Comparison of ENCODE assay signal across 8 cellular contexts in the genomic region with DNA sequence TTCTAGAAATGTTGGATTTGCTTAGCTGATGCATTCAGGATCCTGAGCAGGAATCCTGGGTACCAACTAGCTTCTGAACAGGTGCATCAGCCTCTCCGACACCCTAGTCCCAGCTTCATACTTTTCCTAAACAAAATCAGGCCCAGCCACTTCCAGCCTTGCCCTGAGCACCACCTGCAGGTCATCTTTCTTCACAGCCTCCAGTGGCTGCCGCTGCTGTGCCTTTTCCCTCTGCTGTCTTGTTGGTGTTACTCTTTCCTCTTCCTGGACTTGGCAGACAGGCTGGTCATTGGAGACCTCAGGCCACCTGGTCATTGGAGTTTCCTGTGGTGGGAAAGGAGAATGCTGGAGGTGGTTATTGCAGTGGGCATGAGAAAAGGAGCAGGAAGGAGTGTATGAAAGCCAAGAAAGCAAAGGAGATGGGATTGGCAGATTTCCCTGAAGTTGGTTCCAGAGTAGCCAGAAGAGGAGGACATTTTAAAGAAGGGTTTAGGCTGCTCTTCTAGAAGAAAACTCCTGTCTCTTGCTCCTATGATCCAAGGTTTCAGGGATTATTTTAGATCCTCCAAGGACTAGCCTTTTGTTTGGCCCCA. TPM values are rescaled to one million over a fixed set of nuclear protein-coding genes. Genes with fewer than 3 reads are reported as not detected.
A peak's percentile ranks its signal among the peaks of the same experiment; 100 is the strongest.
DNase-seq lines count a peak whose midpoint lies in the region; ATAC-seq and TF ChIP-seq lines count a peak whose summit lies in the region.
"Had no signal": no experiment of that assay in that cellular context is flagged by ENCODE, and none has a peak within 500 bp of the region (broad histone marks: within the 10 kb centered on the region; RNA-seq: fewer than 3 reads in every experiment).

No MANE protein-coding gene starts in this region.

- H2AFZ ChIP-seq in smooth muscle cell (ENCODE audit: low read depth): no peak overlapping the region

- peaks cover 14% of the 10 kb centered on the region for H3K36me3 Mint-ChIP-seq in WTC11

- no peak overlapping the region for H3K27ac ChIP-seq in heart left ventricle
- no peak overlapping the region for H3K27ac ChIP-seq in smooth muscle cell (ENCODE audit: low read depth)
- H3K27ac ChIP-seq: skin epidermis had no signal

- H3K4me1 Mint-ChIP-seq in WTC11: peaks cover 8% of the 10 kb centered on the region

- H3K9me3 Mint-ChIP-seq in WTC11: no peaks in the 10 kb centered on the region

- POLR2A ChIA-PET in WTC11 (lab: Charles Lee): interaction anchor here (1.1 to 1.4 kb wide), 2 partner anchors 115 to 117 kb away, joined by 6 to 7 read pairs; no protein-coding TSS in a partner anchor

- H4K20me1 ChIP-seq in smooth muscle cell (ENCODE audit: low read depth): peaks cover 77% of the 10 kb centered on the region

- no peak overlapping the region for H3K27ac Mint-ChIP-seq in WTC11

- CTCF ChIA-PET in WTC11 (lab: Charles Lee): interaction anchor here (0.6 to 20.2 kb wide), 31 partner anchors 8 to 178 kb away, joined by 3 to 906 read pairs (median 4); a partner anchor contains a TSS

- no peaks in the 10 kb centered on the region for H3K9me3 ChIP-seq in heart left ventricle
- H3K9me3 ChIP-seq in smooth muscle cell (replicated peaks; ENCODE audit: low read depth): no peaks in the 10 kb centered on the region

- no peak overlapping the region for H3K4me3 ChIP-seq in heart left ventricle
- no peak overlapping the region for H3K4me3 ChIP-seq in smooth muscle cell
- H3K4me3 ChIP-seq: skin epidermis had no signal

- TF ChIP-seq CTCF in WTC11 (IDR thresholded peaks at IDR 0.05): no peak
- TF ChIP-seq CTCF in heart left ventricle (IDR thresholded peaks at IDR 0.05): peak; percentile 38 to 74 (median 61)
- peak; percentile 33 for TF ChIP-seq CTCF in smooth muscle cell (IDR thresholded peaks at IDR 0.05; ENCODE audit: borderline replicate concordance, insufficient read depth, poor library complexity, severe bottlenecking)

- peaks cover 0 to 80% (median 45%) of the 10 kb centered on the region in 9 donors for H3K36me3 ChIP-seq in heart left ventricle
- no peaks in the 10 kb centered on the region for H3K36me3 ChIP-seq in smooth muscle cell (ENCODE audit: low read depth)

- ATAC-seq in WTC11: peak; percentile 60
- ATAC-seq in heart left ventricle: peak; percentile 17 to 77 (median 75)
- no peak for ATAC-seq in GM21528 (IDR thresholded peaks at IDR 0.05; ENCODE audit: low FRiP score, unreplicated experiment)

- WGBS in heart left ventricle, 4 donors: 30 to 58% (median 42%) methylated on average over 2 of the region's 2 CpGs
- WGBS in smooth muscle cell (ENCODE audit: low lambda C conversion rate): 81% methylated on average over 2 of the region's 2 CpGs

- H3F3A ChIP-seq in smooth muscle cell (ENCODE audit: low read depth): no peaks in the 10 kb centered on the region

- no peaks in the 10 kb centered on the region for H3K27me3 ChIP-seq in heart left ventricle
- no peaks in the 10 kb centered on the region for H3K27me3 ChIP-seq in smooth muscle cell (ENCODE audit: low read depth)

- H3K9ac ChIP-seq in smooth muscle cell (ENCODE audit: low read depth): no peak overlapping the region

- no peak for TF ChIP-seq POLR2A in heart left ventricle (IDR thresholded peaks at IDR 0.05)

- no peak overlapping the region for H3K4me2 ChIP-seq in smooth muscle cell

- peaks cover 0 to 16% (median 7%) of the 10 kb centered on the region in 12 donors for H3K4me1 ChIP-seq in heart left ventricle
- H3K4me1 ChIP-seq in smooth muscle cell (ENCODE audit: low read depth): peaks cover 16% of the 10 kb centered on the region

- peak; percentile 88 for DNase-seq in ELF-1 (ENCODE audit: low read depth, low spot score)
- DNase-seq in Kasumi-1 (lab: John Stamatoyannopoulos, UW): peak; percentile 29 to 77
- peak; percentile 70 for DNase-seq in WTC11 (ENCODE audit: low spot score)
- peak in 4 of 5 donors; percentile 27 to 40 (median 32) for DNase-seq in heart left ventricle
- DNase-seq in smooth muscle cell (lab: John Stamatoyannopoulos, UW; ENCODE audit: unreplicated experiment): no peak
- DNase-seq in activated effector memory CD4-positive, alpha-beta T cell treated with anti-CD3 and anti-CD28 coated beads, Interleukin-2, amount 50 U/mL, for 16 hours: no peak

- H3K4me3 Mint-ChIP-seq in WTC11: no peak overlapping the region

- intact Hi-C loops in heart left ventricle (cut with DNase I): loop anchor here in 4 of 10 donors (1.0 to 5.0 kb wide), 3 partner anchors 118 to 180 kb away; no protein-coding TSS in a partner anchor

- H3K79me2 ChIP-seq in smooth muscle cell (ENCODE audit: low read depth): peaks cover 11% of the 10 kb centered on the region

- peaks cover 54% of the 10 kb centered on the region for H3K27me3 Mint-ChIP-seq in WTC11 (ENCODE audit: low read depth)

TF ChIP-seq in WTC11, 78 proteins besides CTCF, POLR2A, EP300 and RAD21:
- TF ChIP-seq TCF7 (CRISPR knock-in tag; IDR thresholded peaks at IDR 0.05; ENCODE audit: low read depth): no peak
- no peak for TF ChIP-seq TEAD1 (CRISPR knock-in tag; IDR thresholded peaks at IDR 0.05)
- TF ChIP-seq NR3C1 (CRISPR knock-in tag; conservative IDR thresholded peaks at IDR 0.05; ENCODE audit: low read depth): no peak
- no peak for TF ChIP-seq EMX1 (CRISPR knock-in tag; IDR thresholded peaks at IDR 0.05)
- TF ChIP-seq NR1H2 (CRISPR knock-in tag; IDR thresholded peaks at IDR 0.05): no peak
- TF ChIP-seq, protein P1, sequence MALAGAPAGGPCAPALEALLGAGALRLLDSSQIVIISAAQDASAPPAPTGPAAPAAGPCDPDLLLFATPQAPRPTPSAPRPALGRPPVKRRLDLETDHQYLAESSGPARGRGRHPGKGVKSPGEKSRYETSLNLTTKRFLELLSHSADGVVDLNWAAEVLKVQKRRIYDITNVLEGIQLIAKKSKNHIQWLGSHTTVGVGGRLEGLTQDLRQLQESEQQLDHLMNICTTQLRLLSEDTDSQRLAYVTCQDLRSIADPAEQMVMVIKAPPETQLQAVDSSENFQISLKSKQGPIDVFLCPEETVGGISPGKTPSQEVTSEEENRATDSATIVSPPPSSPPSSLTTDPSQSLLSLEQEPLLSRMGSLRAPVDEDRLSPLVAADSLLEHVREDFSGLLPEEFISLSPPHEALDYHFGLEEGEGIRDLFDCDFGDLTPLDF (CRISPR knock-in tag; IDR thresholded peaks at IDR 0.05): no peak
- TF ChIP-seq JUN (CRISPR knock-in tag; IDR thresholded peaks at IDR 0.05): no peak
- TF ChIP-seq GRHL2 (CRISPR knock-in tag; IDR thresholded peaks at IDR 0.05; ENCODE audit: insufficient replicate concordance, severe bottlenecking): no peak
- no peak for TF ChIP-seq CREM (CRISPR knock-in tag; IDR thresholded peaks at IDR 0.05)
- TF ChIP-seq, protein P2, sequence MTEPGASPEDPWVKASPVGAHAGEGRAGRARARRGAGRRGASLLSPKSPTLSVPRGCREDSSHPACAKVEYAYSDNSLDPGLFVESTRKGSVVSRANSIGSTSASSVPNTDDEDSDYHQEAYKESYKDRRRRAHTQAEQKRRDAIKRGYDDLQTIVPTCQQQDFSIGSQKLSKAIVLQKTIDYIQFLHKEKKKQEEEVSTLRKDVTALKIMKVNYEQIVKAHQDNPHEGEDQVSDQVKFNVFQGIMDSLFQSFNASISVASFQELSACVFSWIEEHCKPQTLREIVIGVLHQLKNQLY (CRISPR knock-in tag; IDR thresholded peaks at IDR 0.05): no peak
- no peak for TF ChIP-seq IRF2 (CRISPR knock-in tag; IDR thresholded peaks at IDR 0.05; ENCODE audit: borderline replicate concordance, low read depth)
- TF ChIP-seq, protein P3, sequence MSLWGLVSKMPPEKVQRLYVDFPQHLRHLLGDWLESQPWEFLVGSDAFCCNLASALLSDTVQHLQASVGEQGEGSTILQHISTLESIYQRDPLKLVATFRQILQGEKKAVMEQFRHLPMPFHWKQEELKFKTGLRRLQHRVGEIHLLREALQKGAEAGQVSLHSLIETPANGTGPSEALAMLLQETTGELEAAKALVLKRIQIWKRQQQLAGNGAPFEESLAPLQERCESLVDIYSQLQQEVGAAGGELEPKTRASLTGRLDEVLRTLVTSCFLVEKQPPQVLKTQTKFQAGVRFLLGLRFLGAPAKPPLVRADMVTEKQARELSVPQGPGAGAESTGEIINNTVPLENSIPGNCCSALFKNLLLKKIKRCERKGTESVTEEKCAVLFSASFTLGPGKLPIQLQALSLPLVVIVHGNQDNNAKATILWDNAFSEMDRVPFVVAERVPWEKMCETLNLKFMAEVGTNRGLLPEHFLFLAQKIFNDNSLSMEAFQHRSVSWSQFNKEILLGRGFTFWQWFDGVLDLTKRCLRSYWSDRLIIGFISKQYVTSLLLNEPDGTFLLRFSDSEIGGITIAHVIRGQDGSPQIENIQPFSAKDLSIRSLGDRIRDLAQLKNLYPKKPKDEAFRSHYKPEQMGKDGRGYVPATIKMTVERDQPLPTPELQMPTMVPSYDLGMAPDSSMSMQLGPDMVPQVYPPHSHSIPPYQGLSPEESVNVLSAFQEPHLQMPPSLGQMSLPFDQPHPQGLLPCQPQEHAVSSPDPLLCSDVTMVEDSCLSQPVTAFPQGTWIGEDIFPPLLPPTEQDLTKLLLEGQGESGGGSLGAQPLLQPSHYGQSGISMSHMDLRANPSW (CRISPR knock-in tag; conservative IDR thresholded peaks at IDR 0.05; ENCODE audit: low read depth): no peak
TF ChIP-seq in WTC11: peak in this region for 0.

RNA-seq across cellular contexts. Expression of a gene that starts 48.2 kb away (rescaled TPM):
- total RNA-seq in WTC11 (2021): 24.6 to 28.0 TPM (median 27.6 TPM) in 3 replicates
- 10 to 100 TPM in 8 of 9 donors, 1 to 10 TPM in 1; 9.6 to 50.4 (median 17.2) TPM for total RNA-seq in heart left ventricle
- 10 to 100 TPM in 1 of 2 donors, 1 to 10 TPM in 1; 9.6 to 20.1 TPM for polyA plus RNA-seq in heart left ventricle
- 32.6 and 35.9 TPM in 2 replicates for total RNA-seq in smooth muscle cell
- polyA plus RNA-seq in smooth muscle cell: 38.1 and 44.3 TPM in 2 replicates

Comparison
In these comparisons a context has a peak if more than half of its experiments do, and no peak if none do; other contexts are left out.
1. DNase-seq: peak in ELF-1 (single experiment), Kasumi-1 (2 of 2), WTC11 (single experiment) and heart left ventricle (4 of 5); none in smooth muscle cell (single experiment) and activated effector memory CD4-positive, alpha-beta T cell treated with anti-CD3 and anti-CD28 coated beads, Interleukin-2, amount 50 U/mL, for 16 hours (single experiment).